ENCODE assay signal across 8 cellular contexts in genomic region chr6:85923013-85923430, GRCh38.
DNase-seq lines count a peak whose midpoint lies in the region; ATAC-seq, FAIRE-seq and TF ChIP-seq lines count a peak whose summit lies in the region.

No MANE protein-coding gene starts in this region.

- peak; percentile 5 to 8 for DNase-seq in stimulated activated naive CD8-positive, alpha-beta T cell treated with anti-CD3 and anti-CD28 coated beads, Interleukin-15, amount 100 ng/mL, for 72 hours
- no peak for DNase-seq in stimulated activated naive CD8-positive, alpha-beta T cell treated with anti-CD3 and anti-CD28 coated beads, Interleukin-15, Interleukin-2, amounts not matched to agents 100 U/mL and 50 U/mL, for 24 hours
- peak; percentile 15 for DNase-seq in HTR-8/SVneo (ENCODE audit: insufficient read length, low spot score)
- DNase-seq in chondrocyte (ENCODE audit: low spot score) = no peak
- no peak for DNase-seq in lung (ENCODE audit: low spot score)
- DNase-seq in germinal center (ENCODE audit: low spot score) = no peak

- H3K9me3 ChIP-seq in OCI-LY1 (ENCODE audit: low read length) (no peaks in the 10 kb centered on the region), lung (ENCODE audit: control insufficient read depth in 2 of 2, insufficient read depth in 1 of 2, low read length in 1 of 2) (no peaks in the 10 kb centered on the region)

- no peaks in the 10 kb centered on the region for H4K20me1 ChIP-seq in OCI-LY1 (ENCODE audit: insufficient read depth, low read length)

- H3K4me2 ChIP-seq in OCI-LY1 (ENCODE audit: low read length) = no peak overlapping the region

- no peak overlapping the region for H3K9ac ChIP-seq in OCI-LY1 (ENCODE audit: low read length)

- H3K27me3 ChIP-seq in OCI-LY1 (ENCODE audit: insufficient read depth, low read length) (no peaks in the 10 kb centered on the region), lung (ENCODE audit: control insufficient read depth, insufficient read depth) (no peaks in the 10 kb centered on the region)

- H3K36me3 ChIP-seq in OCI-LY1 (ENCODE audit: insufficient read depth, low read length) (no peaks in the 10 kb centered on the region), lung (ENCODE audit: control insufficient read depth in 2 of 2, insufficient read depth in 2 of 2, low read length in 2 of 2) (no peaks in the 10 kb centered on the region)

- no peaks in the 10 kb centered on the region for H3K79me2 ChIP-seq in OCI-LY1 (ENCODE audit: insufficient read depth, low read length)

- no peaks in the 10 kb centered on the region for H3K9me3 Mint-ChIP-seq in stimulated activated naive CD8-positive, alpha-beta T cell treated with anti-CD3 and anti-CD28 coated beads, Interleukin-15, amount 100 ng/mL, for 72 hours
- H3K9me3 Mint-ChIP-seq in chondrocyte (ENCODE audit: low read depth) = peaks cover 10% of the 10 kb centered on the region

- H3K4me1 ChIP-seq in OCI-LY1 (ENCODE audit: insufficient read depth, low read length, severe bottlenecking) (no peaks in the 10 kb centered on the region), lung (ENCODE audit: control insufficient read depth in 2 of 2, insufficient read depth in 2 of 2, low read length in 2 of 2) (no peaks in the 10 kb centered on the region)

- no peaks in the 10 kb centered on the region for H3K36me3 Mint-ChIP-seq in chondrocyte (ENCODE audit: low read depth)

- TF ChIP-seq CTCF in OCI-LY1 (IDR thresholded peaks at IDR 0.05; ENCODE audit: low read length) (peak; percentile 83), chondrocyte (IDR thresholded peaks at IDR 0.05) (peak; percentile 82), lung (IDR thresholded peaks at IDR 0.05; ENCODE audit: control extremely low read depth, extremely low read depth) (peak; percentile 46)

- H3K4me1 Mint-ChIP-seq in stimulated activated naive CD8-positive, alpha-beta T cell treated with anti-CD3 and anti-CD28 coated beads, Interleukin-15, amount 100 ng/mL, for 72 hours = no peaks in the 10 kb centered on the region
- H3K4me1 Mint-ChIP-seq in chondrocyte (ENCODE audit: low read depth) = no peaks in the 10 kb centered on the region

- no peak overlapping the region for H3K27ac Mint-ChIP-seq in stimulated activated naive CD8-positive, alpha-beta T cell treated with anti-CD3 and anti-CD28 coated beads, Interleukin-15, amount 100 ng/mL, for 72 hours
- no peak overlapping the region for H3K27ac Mint-ChIP-seq in chondrocyte (ENCODE audit: unreplicated experiment)

- H3K4me3 ChIP-seq in OCI-LY1 (ENCODE audit: low read depth, low read length, poor library complexity, severe bottlenecking) (no peak overlapping the region), lung (no peak overlapping the region)

- H3K27me3 Mint-ChIP-seq in stimulated activated naive CD8-positive, alpha-beta T cell treated with anti-CD3 and anti-CD28 coated beads, Interleukin-15, amount 100 ng/mL, for 72 hours = no peaks in the 10 kb centered on the region
- peaks cover 3% of the 10 kb centered on the region for H3K27me3 Mint-ChIP-seq in chondrocyte (ENCODE audit: low read depth)

- no peak overlapping the region for H2AFZ ChIP-seq in OCI-LY1 (ENCODE audit: low read length)

- H3K9me2 ChIP-seq in OCI-LY1 (ENCODE audit: low read depth, low read length) = no peaks in the 10 kb centered on the region

- H3K4me3 Mint-ChIP-seq in stimulated activated naive CD8-positive, alpha-beta T cell treated with anti-CD3 and anti-CD28 coated beads, Interleukin-15, amount 100 ng/mL, for 72 hours = no peak overlapping the region
- no peak overlapping the region for H3K4me3 Mint-ChIP-seq in chondrocyte (ENCODE audit: unreplicated experiment)

- ATAC-seq in stimulated activated naive CD8-positive, alpha-beta T cell treated with anti-CD3 and anti-CD28 coated beads, Interleukin-15, amount 100 ng/mL, for 72 hours = peak; percentile 73
- ATAC-seq in stimulated activated naive CD8-positive, alpha-beta T cell treated with anti-CD3 and anti-CD28 coated beads, Interleukin-15, Interleukin-2, amounts not matched to agents 100 U/mL and 50 U/mL, for 24 hours = no peak
- ATAC-seq in GM21825 (IDR thresholded peaks at IDR 0.05; ENCODE audit: unreplicated experiment) (peak; percentile 92), lung (ENCODE audit: insufficient read depth, low FRiP score) (peak; percentile 62)

- no peak overlapping the region for H3K27ac ChIP-seq in OCI-LY1 (ENCODE audit: low read depth, low read length, poor library complexity, severe bottlenecking)
- no peak overlapping the region for H3K27ac ChIP-seq in lung (ENCODE audit: low read depth in 1 of 2, low read length in 1 of 2)

- WGBS in lung, 2 donors = 0 to 3% methylated on average over 2 of the region's 2 CpGs

- no peak for FAIRE-seq in HTR-8/SVneo (lab: Jason Lieb, UNC)

- no peaks in the 10 kb centered on the region for H3F3A ChIP-seq in OCI-LY1 (ENCODE audit: insufficient read depth, low read length)

Comparison
In these comparisons a context has a peak if more than half of its experiments do, and no peak if none do; other contexts are left out.
1. DNase-seq: peak in stimulated activated naive CD8-positive, alpha-beta T cell treated with anti-CD3 and anti-CD28 coated beads, Interleukin-15, amount 100 ng/mL, for 72 hours (2 of 2) and HTR-8/SVneo (single experiment); none in stimulated activated naive CD8-positive, alpha-beta T cell treated with anti-CD3 and anti-CD28 coated beads, Interleukin-15, Interleukin-2, amounts not matched to agents 100 U/mL and 50 U/mL, for 24 hours (single experiment), chondrocyte (single experiment), lung (single experiment) and germinal center (single experiment).
2. Peak in every context shown above with its lines, with median percentiles within 50 percentile points of each other: CTCF ChIP-seq.